1 cellular context compared by ENCODE assay signal in the genomic region with DNA sequence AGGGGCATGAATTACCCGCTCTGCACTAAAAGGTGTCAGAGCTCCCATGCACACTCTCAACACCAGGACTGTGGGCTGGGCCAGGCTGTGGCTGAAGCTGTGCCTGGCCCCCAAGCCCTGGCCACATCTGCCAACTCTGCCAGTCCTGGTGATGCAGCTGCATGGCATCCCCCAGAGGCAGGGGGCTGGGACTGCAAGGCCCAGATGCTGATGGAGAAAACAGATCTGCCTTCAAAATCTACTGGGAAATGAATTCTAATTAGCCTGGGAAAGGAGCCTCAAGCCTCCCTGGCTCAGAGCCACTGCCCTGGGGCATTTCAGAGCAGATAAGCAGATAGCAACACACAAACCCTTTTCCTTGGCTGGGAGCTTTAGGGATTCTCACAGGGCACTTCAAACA.
TF ChIP-seq lines count a peak whose summit lies in the region.

No MANE protein-coding gene starts in this region.

TF ChIP-seq in GM23338, 12 proteins besides CTCF, POLR2A, EP300 and RAD21 (continued from another document):
- TF ChIP-seq, protein P1, sequence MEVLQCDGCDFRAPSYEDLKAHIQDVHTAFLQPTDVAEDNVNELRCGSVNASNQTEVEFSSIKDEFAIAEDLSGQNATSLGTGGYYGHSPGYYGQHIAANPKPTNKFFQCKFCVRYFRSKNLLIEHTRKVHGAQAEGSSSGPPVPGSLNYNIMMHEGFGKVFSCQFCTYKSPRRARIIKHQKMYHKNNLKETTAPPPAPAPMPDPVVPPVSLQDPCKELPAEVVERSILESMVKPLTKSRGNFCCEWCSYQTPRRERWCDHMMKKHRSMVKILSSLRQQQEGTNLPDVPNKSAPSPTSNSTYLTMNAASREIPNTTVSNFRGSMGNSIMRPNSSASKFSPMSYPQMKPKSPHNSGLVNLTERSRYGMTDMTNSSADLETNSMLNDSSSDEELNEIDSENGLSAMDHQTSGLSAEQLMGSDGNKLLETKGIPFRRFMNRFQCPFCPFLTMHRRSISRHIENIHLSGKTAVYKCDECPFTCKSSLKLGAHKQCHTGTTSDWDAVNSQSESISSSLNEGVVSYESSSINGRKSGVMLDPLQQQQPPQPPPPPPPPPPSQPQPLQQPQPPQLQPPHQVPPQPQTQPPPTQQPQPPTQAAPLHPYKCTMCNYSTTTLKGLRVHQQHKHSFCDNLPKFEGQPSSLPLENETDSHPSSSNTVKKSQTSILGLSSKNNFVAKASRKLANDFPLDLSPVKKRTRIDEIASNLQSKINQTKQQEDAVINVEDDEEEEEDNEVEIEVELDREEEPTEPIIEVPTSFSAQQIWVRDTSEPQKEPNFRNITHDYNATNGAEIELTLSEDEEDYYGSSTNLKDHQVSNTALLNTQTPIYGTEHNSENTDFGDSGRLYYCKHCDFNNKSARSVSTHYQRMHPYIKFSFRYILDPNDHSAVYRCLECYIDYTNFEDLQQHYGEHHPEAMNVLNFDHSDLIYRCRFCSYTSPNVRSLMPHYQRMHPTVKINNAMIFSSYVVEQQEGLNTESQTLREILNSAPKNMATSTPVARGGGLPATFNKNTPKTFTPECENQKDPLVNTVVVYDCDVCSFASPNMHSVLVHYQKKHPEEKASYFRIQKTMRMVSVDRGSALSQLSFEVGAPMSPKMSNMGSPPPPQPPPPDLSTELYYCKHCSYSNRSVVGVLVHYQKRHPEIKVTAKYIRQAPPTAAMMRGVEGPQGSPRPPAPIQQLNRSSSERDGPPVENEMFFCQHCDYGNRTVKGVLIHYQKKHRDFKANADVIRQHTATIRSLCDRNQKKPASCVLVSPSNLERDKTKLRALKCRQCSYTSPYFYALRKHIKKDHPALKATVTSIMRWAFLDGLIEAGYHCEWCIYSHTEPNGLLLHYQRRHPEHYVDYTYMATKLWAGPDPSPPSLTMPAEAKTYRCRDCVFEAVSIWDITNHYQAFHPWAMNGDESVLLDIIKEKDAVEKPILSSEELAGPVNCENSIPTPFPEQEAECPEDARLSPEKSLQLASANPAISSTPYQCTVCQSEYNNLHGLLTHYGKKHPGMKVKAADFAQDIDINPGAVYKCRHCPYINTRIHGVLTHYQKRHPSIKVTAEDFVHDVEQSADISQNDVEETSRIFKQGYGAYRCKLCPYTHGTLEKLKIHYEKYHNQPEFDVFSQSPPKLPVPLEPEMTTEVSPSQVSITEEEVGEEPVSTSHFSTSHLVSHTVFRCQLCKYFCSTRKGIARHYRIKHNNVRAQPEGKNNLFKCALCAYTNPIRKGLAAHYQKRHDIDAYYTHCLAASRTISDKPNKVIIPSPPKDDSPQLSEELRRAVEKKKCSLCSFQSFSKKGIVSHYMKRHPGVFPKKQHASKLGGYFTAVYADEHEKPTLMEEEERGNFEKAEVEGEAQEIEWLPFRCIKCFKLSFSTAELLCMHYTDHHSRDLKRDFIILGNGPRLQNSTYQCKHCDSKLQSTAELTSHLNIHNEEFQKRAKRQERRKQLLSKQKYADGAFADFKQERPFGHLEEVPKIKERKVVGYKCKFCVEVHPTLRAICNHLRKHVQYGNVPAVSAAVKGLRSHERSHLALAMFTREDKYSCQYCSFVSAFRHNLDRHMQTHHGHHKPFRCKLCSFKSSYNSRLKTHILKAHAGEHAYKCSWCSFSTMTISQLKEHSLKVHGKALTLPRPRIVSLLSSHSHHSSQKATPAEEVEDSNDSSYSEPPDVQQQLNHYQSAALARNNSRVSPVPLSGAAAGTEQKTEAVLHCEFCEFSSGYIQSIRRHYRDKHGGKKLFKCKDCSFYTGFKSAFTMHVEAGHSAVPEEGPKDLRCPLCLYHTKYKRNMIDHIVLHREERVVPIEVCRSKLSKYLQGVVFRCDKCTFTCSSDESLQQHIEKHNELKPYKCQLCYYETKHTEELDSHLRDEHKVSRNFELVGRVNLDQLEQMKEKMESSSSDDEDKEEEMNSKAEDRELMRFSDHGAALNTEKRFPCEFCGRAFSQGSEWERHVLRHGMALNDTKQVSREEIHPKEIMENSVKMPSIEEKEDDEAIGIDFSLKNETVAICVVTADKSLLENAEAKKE (CRISPR knock-in tag; IDR thresholded peaks at IDR 0.05) = no peak
- TF ChIP-seq, protein P2, sequence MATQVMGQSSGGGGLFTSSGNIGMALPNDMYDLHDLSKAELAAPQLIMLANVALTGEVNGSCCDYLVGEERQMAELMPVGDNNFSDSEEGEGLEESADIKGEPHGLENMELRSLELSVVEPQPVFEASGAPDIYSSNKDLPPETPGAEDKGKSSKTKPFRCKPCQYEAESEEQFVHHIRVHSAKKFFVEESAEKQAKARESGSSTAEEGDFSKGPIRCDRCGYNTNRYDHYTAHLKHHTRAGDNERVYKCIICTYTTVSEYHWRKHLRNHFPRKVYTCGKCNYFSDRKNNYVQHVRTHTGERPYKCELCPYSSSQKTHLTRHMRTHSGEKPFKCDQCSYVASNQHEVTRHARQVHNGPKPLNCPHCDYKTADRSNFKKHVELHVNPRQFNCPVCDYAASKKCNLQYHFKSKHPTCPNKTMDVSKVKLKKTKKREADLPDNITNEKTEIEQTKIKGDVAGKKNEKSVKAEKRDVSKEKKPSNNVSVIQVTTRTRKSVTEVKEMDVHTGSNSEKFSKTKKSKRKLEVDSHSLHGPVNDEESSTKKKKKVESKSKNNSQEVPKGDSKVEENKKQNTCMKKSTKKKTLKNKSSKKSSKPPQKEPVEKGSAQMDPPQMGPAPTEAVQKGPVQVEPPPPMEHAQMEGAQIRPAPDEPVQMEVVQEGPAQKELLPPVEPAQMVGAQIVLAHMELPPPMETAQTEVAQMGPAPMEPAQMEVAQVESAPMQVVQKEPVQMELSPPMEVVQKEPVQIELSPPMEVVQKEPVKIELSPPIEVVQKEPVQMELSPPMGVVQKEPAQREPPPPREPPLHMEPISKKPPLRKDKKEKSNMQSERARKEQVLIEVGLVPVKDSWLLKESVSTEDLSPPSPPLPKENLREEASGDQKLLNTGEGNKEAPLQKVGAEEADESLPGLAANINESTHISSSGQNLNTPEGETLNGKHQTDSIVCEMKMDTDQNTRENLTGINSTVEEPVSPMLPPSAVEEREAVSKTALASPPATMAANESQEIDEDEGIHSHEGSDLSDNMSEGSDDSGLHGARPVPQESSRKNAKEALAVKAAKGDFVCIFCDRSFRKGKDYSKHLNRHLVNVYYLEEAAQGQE (IDR thresholded peaks at IDR 0.05; ENCODE audit: unreplicated experiment) = no peak
- no peak for TF ChIP-seq STAT1 (IDR thresholded peaks at IDR 0.05; ENCODE audit: unreplicated experiment)
